6 cellular contexts compared by ENCODE assay signal in genomic region chr1:151147132-151147503, GRCh38. TPM values are rescaled to one million over a fixed set of nuclear protein-coding genes. Genes with fewer than 3 reads are reported as not detected.
DNase-seq lines count a peak whose midpoint lies in the region; ATAC-seq, FAIRE-seq and TF ChIP-seq lines count a peak whose summit lies in the region.

No MANE protein-coding gene starts in this region.

- ATAC-seq in HepG2, result peak; percentile 2; the same call in 2 of the 3 replicates

- CTCF ChIA-PET in BJ (lab: Yijun Ruan, JAX), result interaction anchor here (0.6 to 0.9 kb wide), 2 partner anchors 15 to 32 kb away, joined by 3 read pairs; no protein-coding TSS in a partner anchor
- CTCF ChIA-PET in HepG2 (lab: Yijun Ruan, JAX; ENCODE audit: low intra/inter-chr PET ratio, low total read pairs), result no interaction called here

- no peaks in the 10 kb centered on the region for H4K20me1 ChIP-seq in HepG2 (ENCODE audit: insufficient read depth, low read length)

- peaks cover 33% of the 10 kb centered on the region for H3K4me1 ChIP-seq in HepG2 (ENCODE audit: insufficient read depth, low read length)

- no peaks in the 10 kb centered on the region for H3K27me3 ChIP-seq in BJ (ENCODE audit: control insufficient read depth, insufficient read depth, low read length)
- H3K27me3 ChIP-seq in WERI-Rb-1 (ENCODE audit: insufficient read depth, low read depth, severe bottlenecking), result no peaks in the 10 kb centered on the region
- no peaks in the 10 kb centered on the region for H3K27me3 ChIP-seq in HepG2 (ENCODE audit: control insufficient read depth in 1 of 2, insufficient read depth in 2 of 2, low read length in 2 of 2)

- TSS peak; percentile 89 for BruUV-seq in HepG2 (replicated peaks; lab: Mats Ljungman, UMichigan)

- no peak for TF ChIP-seq CTCF in BJ (IDR thresholded peaks at IDR 0.05; ENCODE audit: insufficient read depth, low read depth, low read length)
- TF ChIP-seq CTCF in WERI-Rb-1 (IDR thresholded peaks at IDR 0.05; ENCODE audit: low read depth, low read length), result no peak
- no peak for TF ChIP-seq CTCF in HepG2 (CRISPR knock-in tag; IDR thresholded peaks at IDR 0.05)

- H3K9ac ChIP-seq in HepG2 (ENCODE audit: insufficient read depth, low read depth, low read length), result peak overlapping the region; percentile 56; the same call in 1 of the 2 replicates

- H3K27ac ChIP-seq in WERI-Rb-1 (peak overlapping the region; percentile 86), HepG2 (ENCODE audit: extremely low read length, insufficient read depth, low read length) (peak overlapping the region; percentile 55)

- in situ Hi-C loops in HepG2 (cut with HindIII; ENCODE audit: extremely low pct_ligation_motif_present, low pct_unique_long_range_greater_than_20kb), result no loop called here

- no peak for FAIRE-seq in HepG2 (lab: Jason Lieb, UNC)

- H3K4me3 ChIP-seq in BJ (ENCODE audit: low read depth, low read length) (peak overlapping the region; percentile 82), WERI-Rb-1 (ENCODE audit: low read depth, low read length) (peak overlapping the region; percentile 73), HepG2 (replicated peaks in 1 of 3; ENCODE audit: insufficient read depth in 1 of 3, low read depth in 2 of 3, low read length in 3 of 3) (peak overlapping the region; percentile 68 to 77 (median 73))

- WGBS in HepG2 (ENCODE audit: low lambda C conversion rate), result 0% methylated on average over 5 of the region's 7 CpGs

- TF ChIP-seq POLR2A in HepG2 (IDR thresholded peaks at IDR 0.05; ENCODE audit: insufficient read depth in 1 of 2, low read depth in 2 of 2, low read length in 2 of 2), result no peak

- no peaks in the 10 kb centered on the region for H3K9me3 ChIP-seq in WERI-Rb-1 (ENCODE audit: severe bottlenecking)
- H3K9me3 ChIP-seq in HepG2 (ENCODE audit: low read length), result no peaks in the 10 kb centered on the region

- POLR2A ChIA-PET in BJ (lab: Charles Lee) (no interaction called here), HepG2 (lab: Yijun Ruan, JAX) (interaction anchor here (0.5 kb wide), 1 partner anchor 109 kb away, joined by 3 read pairs; no protein-coding TSS in a partner anchor)

- intact Hi-C loops in HepG2 (cut with micrococcal nuclease; ENCODE audit: unreplicated experiment), result loop anchor here (5.0 kb wide), 1 partner anchor 135 kb away; no protein-coding TSS in a partner anchor

- no peaks in the 10 kb centered on the region for H3K36me3 ChIP-seq in BJ (ENCODE audit: control insufficient read depth, insufficient read depth, low read length)
- H3K36me3 ChIP-seq in WERI-Rb-1, result peaks cover 24% of the 10 kb centered on the region
- no peaks in the 10 kb centered on the region for H3K36me3 ChIP-seq in HepG2 (replicated peaks in 1 of 2; ENCODE audit: control insufficient read depth in 1 of 2, insufficient read depth in 2 of 2, low read length in 2 of 2)

- no peak for DNase-seq in BJ (ENCODE audit: low read depth)
- no peak for DNase-seq in WERI-Rb-1
- DNase-seq in HepG2 (ENCODE audit: low spot score), result no peak
- DNase-seq in hippocampal formation (lab: John Stamatoyannopoulos, UW), result no peak
- no peak for DNase-seq in DMS 273 (lab: John Stamatoyannopoulos, UW; ENCODE audit: unreplicated experiment)
- DNase-seq in activated CD4-positive, CD25-positive, alpha-beta regulatory T cell treated with anti-CD3 and anti-CD28 coated beads, Interleukin-2, amount 50 U/mL, for 72 hours, result no peak

- TF ChIP-seq EP300 in HepG2 (IDR thresholded peaks at IDR 0.05; ENCODE audit: low read depth in 2 of 2, low read length in 2 of 2) (no peak), HepG2 (CRISPR knock-in tag; IDR thresholded peaks at IDR 0.05; ENCODE audit: borderline replicate concordance) (no peak)

- H3K4me2 ChIP-seq in HepG2 (ENCODE audit: low read depth, low read length), result peak overlapping the region; percentile 95

- no peak for TF ChIP-seq RAD21 in HepG2 (CRISPR knock-in tag; IDR thresholded peaks at IDR 0.05)

- H3K79me2 ChIP-seq in HepG2 (ENCODE audit: insufficient read depth, low read length), result no peaks in the 10 kb centered on the region

- H2AFZ ChIP-seq in HepG2 (ENCODE audit: low read length), result peak overlapping the region; percentile 46

RNA-seq across cellular contexts. Expression of gene SEMA6C, which starts 0.7 kb away (rescaled TPM):
- 1.5 and 1.8 TPM in 2 replicates for polyA plus RNA-seq in BJ (2011; rRNA removed)
- 1.2 and 2.7 TPM in 2 replicates for polyA minus RNA-seq in BJ (2011; rRNA and poly(A)+ RNA removed)
- 0.80 and 1.4 TPM in 2 replicates for total RNA-seq in HepG2 (2016; rRNA removed; fragmentation: Illumina TruSeq; extraction: Trizol)
- 0.18 and 0.91 TPM in 2 replicates for total RNA-seq in HepG2 (2016; cell fraction: cytosol; rRNA removed; fragmentation: Illumina TruSeq; extraction: Trizol; ENCODE audit: low read depth)
- total RNA-seq in HepG2 (2016; cell fraction: insoluble cytoplasmic fraction; rRNA removed; fragmentation: Illumina TruSeq; extraction: Trizol), result 0.36 and 1.7 TPM in 2 replicates
- total RNA-seq in HepG2 (2016; cell fraction: membrane; rRNA removed; fragmentation: Illumina TruSeq; extraction: Trizol), result 0.90 and 1.2 TPM in 2 replicates
- 1.4 and 2.4 TPM in 2 replicates for total RNA-seq in HepG2 (2016; cell fraction: nucleus; rRNA removed; fragmentation: Illumina TruSeq; extraction: Trizol)
- 2.9 and 4.2 TPM in 2 replicates for polyA plus RNA-seq in HepG2 (2011; rRNA removed)
- 2.1 and 2.4 TPM in 2 replicates for polyA plus RNA-seq in HepG2 (2011; cell fraction: cytosol; rRNA removed)
- 26.7 and 30.1 TPM in 2 replicates for polyA plus RNA-seq in HepG2 (2011; cell fraction: nucleus; rRNA removed)
- polyA plus RNA-seq in HepG2 (2012), result 3.9 and 7.8 TPM in 2 replicates
- polyA plus RNA-seq in HepG2 (2016; cell fraction: cytosol; fragmentation: Illumina TruSeq; extraction: Trizol; ENCODE audit: low read depth), result 0.38 and 0.52 TPM in 2 replicates
- 0.48 and 0.49 TPM in 2 replicates for polyA plus RNA-seq in HepG2 (2016; cell fraction: insoluble cytoplasmic fraction; fragmentation: Illumina TruSeq; extraction: Trizol; ENCODE audit: low read depth)
- 0.21 and 0.29 TPM in 2 replicates for polyA plus RNA-seq in HepG2 (2016; cell fraction: membrane; fragmentation: Illumina TruSeq; extraction: Trizol; ENCODE audit: low read depth)
- polyA plus RNA-seq in HepG2 (2016; cell fraction: nucleus; fragmentation: Illumina TruSeq; extraction: Trizol; ENCODE audit: insufficient read depth, low read depth), result 9.7 and 11.7 TPM in 2 replicates
- 5.1 and 8.8 TPM in 2 replicates for polyA minus RNA-seq in HepG2 (2011; rRNA and poly(A)+ RNA removed; ENCODE audit: low replicate concordance)
- polyA minus RNA-seq in HepG2 (2011; cell fraction: cytosol; rRNA and poly(A)+ RNA removed), result 2.0 and 2.4 TPM in 2 replicates
- polyA minus RNA-seq in HepG2 (2011; cell fraction: nucleus; rRNA and poly(A)+ RNA removed), result 6.8 and 8.5 TPM in 2 replicates

RNA-seq across cellular contexts. Expression of gene TNFAIP8L2, which starts 9.3 kb away (rescaled TPM):
- polyA plus RNA-seq in BJ (2011; rRNA removed) (not detected in 2 replicates), HepG2 (2011; rRNA removed) (not detected in 2 replicates)
- not detected in 2 replicates for polyA minus RNA-seq in BJ (2011; rRNA and poly(A)+ RNA removed)
- not detected in 2 replicates for total RNA-seq in HepG2 (2016; rRNA removed; fragmentation: Illumina TruSeq; extraction: Trizol)
- total RNA-seq in HepG2 (2016; cell fraction: cytosol; rRNA removed; fragmentation: Illumina TruSeq; extraction: Trizol; ENCODE audit: low read depth), result not detected in 2 replicates
- not detected in 2 replicates for total RNA-seq in HepG2 (2016; cell fraction: insoluble cytoplasmic fraction; rRNA removed; fragmentation: Illumina TruSeq; extraction: Trizol)
- total RNA-seq in HepG2 (2016; cell fraction: membrane; rRNA removed; fragmentation: Illumina TruSeq; extraction: Trizol), result not detected in 2 replicates
- not detected in 2 replicates for total RNA-seq in HepG2 (2016; cell fraction: nucleus; rRNA removed; fragmentation: Illumina TruSeq; extraction: Trizol)
- not detected in 2 replicates for polyA plus RNA-seq in HepG2 (2011; cell fraction: cytosol; rRNA removed)
- not detected in 2 replicates for polyA plus RNA-seq in HepG2 (2011; cell fraction: nucleus; rRNA removed)
- 0.12 and 0.27 TPM in 2 replicates for polyA plus RNA-seq in HepG2 (2012)
- not detected in 2 replicates for polyA plus RNA-seq in HepG2 (2016; cell fraction: cytosol; fragmentation: Illumina TruSeq; extraction: Trizol; ENCODE audit: low read depth)
- not detected in 2 replicates for polyA plus RNA-seq in HepG2 (2016; cell fraction: insoluble cytoplasmic fraction; fragmentation: Illumina TruSeq; extraction: Trizol; ENCODE audit: low read depth)
- not detected in 2 replicates for polyA plus RNA-seq in HepG2 (2016; cell fraction: membrane; fragmentation: Illumina TruSeq; extraction: Trizol; ENCODE audit: low read depth)
- not detected in 2 replicates for polyA plus RNA-seq in HepG2 (2016; cell fraction: nucleus; fragmentation: Illumina TruSeq; extraction: Trizol; ENCODE audit: insufficient read depth, low read depth)
- polyA minus RNA-seq in HepG2 (2011; rRNA and poly(A)+ RNA removed; ENCODE audit: low replicate concordance), result not detected in 2 replicates
- not detected in 2 replicates for polyA minus RNA-seq in HepG2 (2011; cell fraction: cytosol; rRNA and poly(A)+ RNA removed)
- not detected in 2 replicates for polyA minus RNA-seq in HepG2 (2011; cell fraction: nucleus; rRNA and poly(A)+ RNA removed)

RNA-seq across cellular contexts. Expression of gene LYSMD1, which starts 18.6 kb away (rescaled TPM):
- polyA plus RNA-seq in BJ (2011; rRNA removed) (8.5 and 10.2 TPM in 2 replicates), HepG2 (2011; rRNA removed) (4.6 and 4.8 TPM in 2 replicates)
- polyA minus RNA-seq in BJ (2011; rRNA and poly(A)+ RNA removed), result 5.4 and 8.4 TPM in 2 replicates
- 3.8 TPM in 2 replicates for total RNA-seq in HepG2 (2016; rRNA removed; fragmentation: Illumina TruSeq; extraction: Trizol)
- total RNA-seq in HepG2 (2016; cell fraction: cytosol; rRNA removed; fragmentation: Illumina TruSeq; extraction: Trizol; ENCODE audit: low read depth), result 0.97 and 1.5 TPM in 2 replicates
- total RNA-seq in HepG2 (2016; cell fraction: insoluble cytoplasmic fraction; rRNA removed; fragmentation: Illumina TruSeq; extraction: Trizol), result 4.2 and 4.6 TPM in 2 replicates
- 2.6 and 2.8 TPM in 2 replicates for total RNA-seq in HepG2 (2016; cell fraction: membrane; rRNA removed; fragmentation: Illumina TruSeq; extraction: Trizol)
- 1.9 and 3.5 TPM in 2 replicates for total RNA-seq in HepG2 (2016; cell fraction: nucleus; rRNA removed; fragmentation: Illumina TruSeq; extraction: Trizol)
- 4.2 and 4.4 TPM in 2 replicates for polyA plus RNA-seq in HepG2 (2011; cell fraction: cytosol; rRNA removed)
- 4.2 and 5.0 TPM in 2 replicates for polyA plus RNA-seq in HepG2 (2011; cell fraction: nucleus; rRNA removed)
- polyA plus RNA-seq in HepG2 (2012), result 4.3 and 6.0 TPM in 2 replicates
- 0.29 and 0.60 TPM in 2 replicates for polyA plus RNA-seq in HepG2 (2016; cell fraction: cytosol; fragmentation: Illumina TruSeq; extraction: Trizol; ENCODE audit: low read depth)
- polyA plus RNA-seq in HepG2 (2016; cell fraction: insoluble cytoplasmic fraction; fragmentation: Illumina TruSeq; extraction: Trizol; ENCODE audit: low read depth), result 4.1 and 6.6 TPM in 2 replicates
- 1.2 and 1.4 TPM in 2 replicates for polyA plus RNA-seq in HepG2 (2016; cell fraction: membrane; fragmentation: Illumina TruSeq; extraction: Trizol; ENCODE audit: low read depth)
- polyA plus RNA-seq in HepG2 (2016; cell fraction: nucleus; fragmentation: Illumina TruSeq; extraction: Trizol; ENCODE audit: insufficient read depth, low read depth), result 3.3 and 4.5 TPM in 2 replicates
- polyA minus RNA-seq in HepG2 (2011; rRNA and poly(A)+ RNA removed; ENCODE audit: low replicate concordance), result 6.4 and 8.2 TPM in 2 replicates
- 4.5 and 7.3 TPM in 2 replicates for polyA minus RNA-seq in HepG2 (2011; cell fraction: cytosol; rRNA and poly(A)+ RNA removed)
- 8.2 and 9.5 TPM in 2 replicates for polyA minus RNA-seq in HepG2 (2011; cell fraction: nucleus; rRNA and poly(A)+ RNA removed)

RNA-seq across cellular contexts. Expression of gene SCNM1, which starts 18.8 kb away (rescaled TPM):
- polyA plus RNA-seq in BJ (2011; rRNA removed) (27.4 and 29.7 TPM in 2 replicates), HepG2 (2011; rRNA removed) (16.3 and 17.5 TPM in 2 replicates)
- 15.1 and 17.9 TPM in 2 replicates for polyA minus RNA-seq in BJ (2011; rRNA and poly(A)+ RNA removed)
- total RNA-seq in HepG2 (2016; rRNA removed; fragmentation: Illumina TruSeq; extraction: Trizol), result 31.5 and 32.5 TPM in 2 replicates
- total RNA-seq in HepG2 (2016; cell fraction: cytosol; rRNA removed; fragmentation: Illumina TruSeq; extraction: Trizol; ENCODE audit: low read depth), result 23.8 and 23.9 TPM in 2 replicates
- 31.6 and 33.4 TPM in 2 replicates for total RNA-seq in HepG2 (2016; cell fraction: insoluble cytoplasmic fraction; rRNA removed; fragmentation: Illumina TruSeq; extraction: Trizol)
- 17.9 and 18.4 TPM in 2 replicates for total RNA-seq in HepG2 (2016; cell fraction: membrane; rRNA removed; fragmentation: Illumina TruSeq; extraction: Trizol)
- total RNA-seq in HepG2 (2016; cell fraction: nucleus; rRNA removed; fragmentation: Illumina TruSeq; extraction: Trizol), result 15.4 and 17.5 TPM in 2 replicates
- 9.5 and 10.7 TPM in 2 replicates for polyA plus RNA-seq in HepG2 (2011; cell fraction: cytosol; rRNA removed)
- polyA plus RNA-seq in HepG2 (2011; cell fraction: nucleus; rRNA removed), result 19.4 and 25.2 TPM in 2 replicates
- polyA plus RNA-seq in HepG2 (2012), result 20.2 and 21.0 TPM in 2 replicates
- 20.0 and 20.1 TPM in 2 replicates for polyA plus RNA-seq in HepG2 (2016; cell fraction: cytosol; fragmentation: Illumina TruSeq; extraction: Trizol; ENCODE audit: low read depth)
- polyA plus RNA-seq in HepG2 (2016; cell fraction: insoluble cytoplasmic fraction; fragmentation: Illumina TruSeq; extraction: Trizol; ENCODE audit: low read depth), result 32.9 and 37.1 TPM in 2 replicates
- polyA plus RNA-seq in HepG2 (2016; cell fraction: membrane; fragmentation: Illumina TruSeq; extraction: Trizol; ENCODE audit: low read depth), result 16.4 and 19.5 TPM in 2 replicates
- 33.6 and 40.3 TPM in 2 replicates for polyA plus RNA-seq in HepG2 (2016; cell fraction: nucleus; fragmentation: Illumina TruSeq; extraction: Trizol; ENCODE audit: insufficient read depth, low read depth)
- 5.6 and 16.1 TPM in 2 replicates for polyA minus RNA-seq in HepG2 (2011; rRNA and poly(A)+ RNA removed; ENCODE audit: low replicate concordance)
- polyA minus RNA-seq in HepG2 (2011; cell fraction: cytosol; rRNA and poly(A)+ RNA removed), result 3.4 and 5.4 TPM in 2 replicates
- polyA minus RNA-seq in HepG2 (2011; cell fraction: nucleus; rRNA and poly(A)+ RNA removed), result 5.4 and 8.8 TPM in 2 replicates

RNA-seq across cellular contexts. Expression of gene TMOD4, which starts 28.7 kb away (rescaled TPM):
- 0.16 and 0.18 TPM in 2 replicates for polyA plus RNA-seq in BJ (2011; rRNA removed)
- polyA minus RNA-seq in BJ (2011; rRNA and poly(A)+ RNA removed), result 0.71 TPM in 1 of 2 replicates, not detected in the other
- not detected in 2 replicates for total RNA-seq in HepG2 (2016; rRNA removed; fragmentation: Illumina TruSeq; extraction: Trizol)
- 0.62 TPM in 1 of 2 replicates, not detected in the other for total RNA-seq in HepG2 (2016; cell fraction: cytosol; rRNA removed; fragmentation: Illumina TruSeq; extraction: Trizol; ENCODE audit: low read depth)
- 0.39 TPM in 1 of 2 replicates, not detected in the other for total RNA-seq in HepG2 (2016; cell fraction: insoluble cytoplasmic fraction; rRNA removed; fragmentation: Illumina TruSeq; extraction: Trizol)
- total RNA-seq in HepG2 (2016; cell fraction: membrane; rRNA removed; fragmentation: Illumina TruSeq; extraction: Trizol), result not detected in 2 replicates
- total RNA-seq in HepG2 (2016; cell fraction: nucleus; rRNA removed; fragmentation: Illumina TruSeq; extraction: Trizol), result not detected in 2 replicates
- polyA plus RNA-seq in HepG2 (2011; rRNA removed), result 0.61 and 0.66 TPM in 2 replicates
- 0.09 and 0.12 TPM in 2 replicates for polyA plus RNA-seq in HepG2 (2011; cell fraction: cytosol; rRNA removed)
- polyA plus RNA-seq in HepG2 (2011; cell fraction: nucleus; rRNA removed), result 0.37 TPM in 1 of 2 replicates, not detected in the other
- polyA plus RNA-seq in HepG2 (2012), result 0.31 TPM in 1 of 2 replicates, not detected in the other
- polyA plus RNA-seq in HepG2 (2016; cell fraction: cytosol; fragmentation: Illumina TruSeq; extraction: Trizol; ENCODE audit: low read depth), result not detected in 2 replicates
- polyA plus RNA-seq in HepG2 (2016; cell fraction: insoluble cytoplasmic fraction; fragmentation: Illumina TruSeq; extraction: Trizol; ENCODE audit: low read depth), result not detected in 2 replicates
- polyA plus RNA-seq in HepG2 (2016; cell fraction: membrane; fragmentation: Illumina TruSeq; extraction: Trizol; ENCODE audit: low read depth), result not detected in 2 replicates
- polyA plus RNA-seq in HepG2 (2016; cell fraction: nucleus; fragmentation: Illumina TruSeq; extraction: Trizol; ENCODE audit: insufficient read depth, low read depth), result not detected in 2 replicates
- polyA minus RNA-seq in HepG2 (2011; rRNA and poly(A)+ RNA removed; ENCODE audit: low replicate concordance), result not detected in 2 replicates
- not detected in 2 replicates for polyA minus RNA-seq in HepG2 (2011; cell fraction: cytosol; rRNA and poly(A)+ RNA removed)
- polyA minus RNA-seq in HepG2 (2011; cell fraction: nucleus; rRNA and poly(A)+ RNA removed), result not detected in 2 replicates
